In the genomic region with DNA sequence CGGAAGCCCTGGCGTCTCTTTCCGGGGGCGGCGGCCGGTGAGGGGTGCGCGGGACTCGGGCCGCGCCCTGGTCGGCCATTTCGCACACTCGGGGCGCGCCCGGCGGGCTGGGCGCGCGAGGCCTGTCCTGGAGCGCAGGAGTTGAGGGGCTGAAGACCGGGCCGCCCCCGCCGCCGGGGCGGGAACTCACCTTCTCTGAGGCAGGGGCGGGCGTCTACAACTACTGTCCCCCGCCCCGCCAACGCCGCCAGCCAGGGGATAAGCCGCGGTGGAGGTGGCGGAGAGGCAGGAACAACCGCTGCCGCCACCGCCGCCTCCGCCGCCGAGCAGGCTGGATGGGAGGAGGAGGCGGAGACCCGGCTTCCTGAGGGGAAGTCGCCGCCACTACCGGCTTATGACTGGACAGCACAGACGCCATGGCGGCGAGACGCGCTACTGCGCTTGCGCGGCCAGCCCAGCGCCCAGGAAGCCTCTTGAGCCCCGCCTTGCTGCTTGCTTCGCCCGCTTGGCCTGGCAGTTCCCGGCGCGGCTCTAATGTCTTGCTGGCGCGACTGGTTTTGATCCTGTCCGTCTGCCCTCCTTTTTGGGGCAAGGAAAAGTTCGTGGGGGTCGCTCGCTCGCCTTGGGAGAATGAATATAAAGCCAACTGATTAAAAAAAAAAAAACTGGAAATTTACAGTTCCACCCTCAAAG, we compare ENCODE assay signal across 8 cellular contexts. TPM values are rescaled to one million over a fixed set of nuclear protein-coding genes. Genes with fewer than 3 reads are reported as not detected.
A peak's percentile ranks its signal among the peaks of the same experiment; 100 is the strongest.
DNase-seq lines count a peak whose midpoint lies in the region; ATAC-seq, FAIRE-seq and TF ChIP-seq lines count a peak whose summit lies in the region.

A gene (minus strand): TSS at position 348 of the 693 bp plus-strand sequence. CDS start 27,220 bp downstream, outside the sequence.

- intact Hi-C loops in tibial artery (cut with DNase I; ENCODE audit: low total_unique reads): loop anchor here (5.0 kb wide), 1 partner anchor 38 kb away; a partner anchor contains a TSS

- H3K9me3 ChIP-seq in cardiac muscle cell (ENCODE audit: low read depth): no peaks in the 10 kb centered on the region
- no peaks in the 10 kb centered on the region for H3K9me3 ChIP-seq in parathyroid adenoma (ENCODE audit: control insufficient read depth, low read length)
- H3K9me3 ChIP-seq in tibial artery: no peaks in the 10 kb centered on the region

- peak within 1 kb of the TSS; percentile 99 for H3K27ac Mint-ChIP-seq in activated naive CD8-positive, alpha-beta T cell treated with anti-CD3 and anti-CD28 coated beads, Interleukin-2, amount 50 U/mL, for 24 hours

- H2AFZ ChIP-seq in parathyroid adenoma: peak within 1 kb of the TSS; percentile 95

- peak; percentile 95 for ATAC-seq in HG02840 (IDR thresholded peaks at IDR 0.05; ENCODE audit: low FRiP score, unreplicated experiment)
- peak; percentile 91 for ATAC-seq in activated naive CD8-positive, alpha-beta T cell treated with anti-CD3 and anti-CD28 coated beads, Interleukin-2, amount 50 U/mL, for 24 hours

- peaks cover 77% of the 10 kb centered on the region for H3K4me1 Mint-ChIP-seq in activated naive CD8-positive, alpha-beta T cell treated with anti-CD3 and anti-CD28 coated beads, Interleukin-2, amount 50 U/mL, for 24 hours

- no peak for TF ChIP-seq CTCF in cardiac muscle cell (IDR thresholded peaks at IDR 0.05; ENCODE audit: low read depth, low read length)
- TF ChIP-seq CTCF in parathyroid adenoma (IDR thresholded peaks at IDR 0.05): no peak
- peak; percentile 12 to 16 for TF ChIP-seq CTCF in tibial artery (IDR thresholded peaks at IDR 0.05)

- H3K27ac ChIP-seq in cardiac muscle cell (peak within 1 kb of the TSS; percentile 96), parathyroid adenoma (peak within 1 kb of the TSS; percentile 95), tibial artery (peak within 1 kb of the TSS; percentile 95 to 97)

- H3K36me3 ChIP-seq in cardiac muscle cell: peaks cover 2% of the 10 kb centered on the region
- H3K36me3 ChIP-seq in parathyroid adenoma (ENCODE audit: control insufficient read depth, insufficient read depth, low read length): no peaks in the 10 kb centered on the region
- no peaks in the 10 kb centered on the region for H3K36me3 ChIP-seq in tibial artery

- H3K9ac ChIP-seq in parathyroid adenoma: peak within 1 kb of the TSS; percentile 70

- H3K4me3 Mint-ChIP-seq in activated naive CD8-positive, alpha-beta T cell treated with anti-CD3 and anti-CD28 coated beads, Interleukin-2, amount 50 U/mL, for 24 hours: peak within 1 kb of the TSS; percentile 99

- H3K27me3 ChIP-seq in cardiac muscle cell (no peaks in the 10 kb centered on the region), parathyroid adenoma (ENCODE audit: control insufficient read depth, insufficient read depth, low read length) (no peaks in the 10 kb centered on the region), tibial artery (no peaks in the 10 kb centered on the region)

- H3K79me2 ChIP-seq in parathyroid adenoma: peaks cover 4% of the 10 kb centered on the region

- H3K27me3 Mint-ChIP-seq in activated naive CD8-positive, alpha-beta T cell treated with anti-CD3 and anti-CD28 coated beads, Interleukin-2, amount 50 U/mL, for 24 hours: no peaks in the 10 kb centered on the region

- no peaks in the 10 kb centered on the region for H3K9me3 Mint-ChIP-seq in activated naive CD8-positive, alpha-beta T cell treated with anti-CD3 and anti-CD28 coated beads, Interleukin-2, amount 50 U/mL, for 24 hours

- peak; percentile 85 for DNase-seq in GM12892 (ENCODE audit: insufficient read length)
- DNase-seq in NCI-H1436 (lab: John Stamatoyannopoulos, UW): peak; percentile 91
- DNase-seq in SW480 (ENCODE audit: low spot score): peak; percentile 95
- peak; percentile 93 for DNase-seq in activated naive CD8-positive, alpha-beta T cell treated with anti-CD3 and anti-CD28 coated beads, Interleukin-2, amount 50 U/mL, for 24 hours
- peak; percentile 97 to 98 for DNase-seq in cardiac muscle cell (ENCODE audit: low read depth in 1 of 2, low spot score in 1 of 2)
- peak; percentile 94 to 98 for DNase-seq in tibial artery

- TF ChIP-seq POLR2A in GM12892 (IDR thresholded peaks at IDR 0.05; ENCODE audit: low read depth, low read length): peak; percentile 97

- peak within 1 kb of the TSS; percentile 99 for H3K4me3 ChIP-seq in cardiac muscle cell
- H3K4me3 ChIP-seq in parathyroid adenoma (ENCODE audit: low read depth, low read length): peak within 1 kb of the TSS; percentile 93
- H3K4me3 ChIP-seq in tibial artery: peak within 1 kb of the TSS; percentile 86 to 96

- peaks cover 40% of the 10 kb centered on the region for H3K36me3 Mint-ChIP-seq in activated naive CD8-positive, alpha-beta T cell treated with anti-CD3 and anti-CD28 coated beads, Interleukin-2, amount 50 U/mL, for 24 hours (ENCODE audit: low read depth)

- FAIRE-seq in GM12892 (lab: Jason Lieb, UNC): peak; percentile 95

- H3K4me2 ChIP-seq in parathyroid adenoma (ENCODE audit: low read length): peak within 1 kb of the TSS; percentile 56

- peaks cover 22% of the 10 kb centered on the region for H3K4me1 ChIP-seq in cardiac muscle cell (ENCODE audit: low read depth)
- peaks cover 3% of the 10 kb centered on the region for H3K4me1 ChIP-seq in parathyroid adenoma
- peaks cover 0 to 25% (median 17%) of the 10 kb centered on the region in 4 donors for H3K4me1 ChIP-seq in tibial artery

RNA-seq across cellular contexts. Expression of the gene that starts here (rescaled TPM):
- 24.9 TPM for polyA plus RNA-seq in GM12892 (2012; ENCODE audit: missing spikeins)
- total RNA-seq in cardiac muscle cell: 26.6 and 26.7 TPM in 2 replicates
- polyA plus RNA-seq in cardiac muscle cell: 26.5 and 29.5 TPM in 2 replicates

Comparison
In these comparisons a context has a peak if more than half of its experiments do, and no peak if none do; other contexts are left out.
1. Peak in every context shown above with its lines: DNase-seq, ATAC-seq, H3K4me3 ChIP-seq and H3K27ac ChIP-seq.
2. CTCF ChIP-seq: peak in tibial artery (2 of 2); none in cardiac muscle cell (single experiment) and parathyroid adenoma (single experiment).